ENCODE assay signal across 9 cellular contexts in genomic region chr15:40472171-40472727, GRCh38. TPM values are rescaled to one million over a fixed set of nuclear protein-coding genes. Genes with fewer than 3 reads are reported as not detected.
DNase-seq lines count a peak whose midpoint lies in the region; ATAC-seq, FAIRE-seq and TF ChIP-seq lines count a peak whose summit lies in the region.
"Had no signal": no experiment of that assay in that cellular context is flagged by ENCODE, and none has a peak within 500 bp of the region (broad histone marks: within the 10 kb centered on the region; RNA-seq: fewer than 3 reads in every experiment).

No MANE protein-coding gene starts in this region.

- no peak for DNase-seq in activated naive CD4-positive, alpha-beta T cell treated with anti-CD3 and anti-CD28 coated beads, Interleukin-2, amount 10 ng/mL, durations not matched to agents 7 days and 5 days
- no peak for DNase-seq in activated naive CD4-positive, alpha-beta T cell treated with Interleukin-2 at 50 U/mL for 16 hours
- DNase-seq in activated naive CD8-positive, alpha-beta T cell treated with anti-CD3 and anti-CD28 coated beads for 36 hours, result no peak
- DNase-seq in kidney epithelial cell (ENCODE audit: low read depth) (no peak), tibial nerve (ENCODE audit: low spot score in 2 of 2) (no peak), pancreas (no peak), uterus (no peak)
- DNase-seq: NCI-H2029 had no signal

- peaks cover 5% of the 10 kb centered on the region for H3K36me3 Mint-ChIP-seq in activated naive CD4-positive, alpha-beta T cell treated with anti-CD3 and anti-CD28 coated beads, Interleukin-2, amount 10 ng/mL, durations not matched to agents 7 days and 5 days
- peaks cover 3% of the 10 kb centered on the region for H3K36me3 Mint-ChIP-seq in activated naive CD8-positive, alpha-beta T cell treated with anti-CD3 and anti-CD28 coated beads for 36 hours

- H3K27me3 ChIP-seq in kidney epithelial cell (ENCODE audit: control insufficient read depth, insufficient read depth, low read length), result no peaks in the 10 kb centered on the region
- no peaks in the 10 kb centered on the region for H3K27me3 ChIP-seq in tibial nerve
- H3K27me3 ChIP-seq in pancreas, result no peaks in the 10 kb centered on the region
- H3K27me3 ChIP-seq in uterus, result no peaks in the 10 kb centered on the region

- no peaks in the 10 kb centered on the region for H3K9me3 Mint-ChIP-seq in activated naive CD4-positive, alpha-beta T cell treated with anti-CD3 and anti-CD28 coated beads, Interleukin-2, amount 10 ng/mL, durations not matched to agents 7 days and 5 days
- H3K9me3 Mint-ChIP-seq in activated naive CD8-positive, alpha-beta T cell treated with anti-CD3 and anti-CD28 coated beads for 36 hours, result no peaks in the 10 kb centered on the region

- H3K4me3 Mint-ChIP-seq in activated naive CD4-positive, alpha-beta T cell treated with anti-CD3 and anti-CD28 coated beads, Interleukin-2, amount 10 ng/mL, durations not matched to agents 7 days and 5 days, result peak overlapping the region; percentile 88
- peak overlapping the region; percentile 85 for H3K4me3 Mint-ChIP-seq in activated naive CD8-positive, alpha-beta T cell treated with anti-CD3 and anti-CD28 coated beads for 36 hours

- ATAC-seq in HG02973 (IDR thresholded peaks at IDR 0.05; ENCODE audit: unreplicated experiment) (no peak), pancreas (no peak)

- no peak for TF ChIP-seq EP300 in tibial nerve (IDR thresholded peaks at IDR 0.05)

- no peaks in the 10 kb centered on the region for H3K9me3 ChIP-seq in tibial nerve
- H3K9me3 ChIP-seq in pancreas, result no peaks in the 10 kb centered on the region
- H3K9me3 ChIP-seq in uterus, result no peaks in the 10 kb centered on the region

- 70 to 72% methylated on average over 5 to 7 of the region's 9 CpGs for WGBS in tibial nerve, 2 donors
- 69 to 81% methylated on average over 9 of the region's 9 CpGs for WGBS in pancreas, 2 donors

- no peak for TF ChIP-seq CTCF in kidney epithelial cell (IDR thresholded peaks at IDR 0.05; ENCODE audit: insufficient read depth, low read length, poor library complexity, severe bottlenecking)
- no peak for TF ChIP-seq CTCF in tibial nerve (IDR thresholded peaks at IDR 0.05)
- no peak for TF ChIP-seq CTCF in pancreas (IDR thresholded peaks at IDR 0.05)
- no peak for TF ChIP-seq CTCF in uterus (IDR thresholded peaks at IDR 0.05)

- peak overlapping the region; percentile 88 for H3K27ac Mint-ChIP-seq in activated naive CD4-positive, alpha-beta T cell treated with anti-CD3 and anti-CD28 coated beads, Interleukin-2, amount 10 ng/mL, durations not matched to agents 7 days and 5 days
- H3K27ac Mint-ChIP-seq in activated naive CD8-positive, alpha-beta T cell treated with anti-CD3 and anti-CD28 coated beads for 36 hours, result no peak overlapping the region

- H3K4me1 ChIP-seq in tibial nerve (peaks cover 0 to 23% (median 11%) of the 10 kb centered on the region in 4 donors), pancreas (peaks cover 0 to 7% (median 0%) of the 10 kb centered on the region in 3 donors), uterus (no peaks in the 10 kb centered on the region)

- H3K4me3 ChIP-seq in kidney epithelial cell (ENCODE audit: low read depth, low read length) (peak overlapping the region; percentile 74), tibial nerve (peak overlapping the region in 3 of 4 donors; percentile 56 to 92 (median 75)), pancreas (peak overlapping the region in 2 of 4 donors; percentile 82 to 84), uterus (peak overlapping the region in 1 of 2 donors; percentile 75)

- FAIRE-seq in pancreas (lab: Jason Lieb, UNC), result no peak

- H3K27me3 Mint-ChIP-seq in activated naive CD4-positive, alpha-beta T cell treated with anti-CD3 and anti-CD28 coated beads, Interleukin-2, amount 10 ng/mL, durations not matched to agents 7 days and 5 days, result peaks cover 27% of the 10 kb centered on the region
- no peaks in the 10 kb centered on the region for H3K27me3 Mint-ChIP-seq in activated naive CD8-positive, alpha-beta T cell treated with anti-CD3 and anti-CD28 coated beads for 36 hours

- H3K27ac ChIP-seq in tibial nerve (peak overlapping the region in 1 of 4 donors; percentile 96), pancreas (peak overlapping the region in 1 of 4 donors; percentile 62), uterus (no peak overlapping the region)

- intact Hi-C loops in pancreas (cut with DNase I) (no loop called here), uterus (cut with DNase I; ENCODE audit: low total_unique reads) (no loop called here)

- CTCF ChIA-PET in activated naive CD4-positive, alpha-beta T cell treated with anti-CD3 and anti-CD28 coated beads, Interleukin-2, amount 10 ng/mL, durations not matched to agents 7 days and 5 days (lab: Charles Lee), result no interaction called here

- H3K36me3 ChIP-seq in kidney epithelial cell (ENCODE audit: control insufficient read depth, insufficient read depth, low read length), result no peaks in the 10 kb centered on the region
- peaks cover 0 to 13% (median 0%) of the 10 kb centered on the region in 3 donors for H3K36me3 ChIP-seq in tibial nerve
- H3K36me3 ChIP-seq in pancreas, result no peaks in the 10 kb centered on the region
- no peaks in the 10 kb centered on the region for H3K36me3 ChIP-seq in uterus

- peaks cover 25% of the 10 kb centered on the region for H3K4me1 Mint-ChIP-seq in activated naive CD4-positive, alpha-beta T cell treated with anti-CD3 and anti-CD28 coated beads, Interleukin-2, amount 10 ng/mL, durations not matched to agents 7 days and 5 days
- peaks cover 24% of the 10 kb centered on the region for H3K4me1 Mint-ChIP-seq in activated naive CD8-positive, alpha-beta T cell treated with anti-CD3 and anti-CD28 coated beads for 36 hours

- TF ChIP-seq POLR2A in tibial nerve (IDR thresholded peaks at IDR 0.05) (no peak), uterus (IDR thresholded peaks at IDR 0.05) (no peak)

RNA-seq across cellular contexts. Expression of gene CHST14, which starts 1.5 kb away (rescaled TPM):
- 1 to 10 TPM; 5.7 to 7.1 TPM for total RNA-seq in activated naive CD8-positive, alpha-beta T cell treated with anti-CD3 and anti-CD28 coated beads for 36 hours
- total RNA-seq in kidney epithelial cell, result 24.2 and 25.8 TPM in 2 replicates
- 10 to 100 TPM in 3 of 4 donors, 1 to 10 TPM in 1; 5.7 to 27.8 (median 15.4) TPM for total RNA-seq in tibial nerve
- 1 to 10 TPM; 3.1 to 8.9 (median 4.1) TPM for total RNA-seq in pancreas
- 1 to 10 TPM; 4.0 to 6.1 TPM for polyA plus RNA-seq in pancreas
- 10 to 100 TPM in 3 of 4 donors, 1 to 10 TPM in 1; 6.8 to 26.1 (median 17.9) TPM for total RNA-seq in uterus

RNA-seq across cellular contexts. Expression of gene BAHD1, which starts 31.5 kb away (rescaled TPM):
- total RNA-seq in activated naive CD8-positive, alpha-beta T cell treated with anti-CD3 and anti-CD28 coated beads for 36 hours, result 10 to 100 TPM; 18.0 to 18.7 TPM
- total RNA-seq in kidney epithelial cell (15.2 and 15.7 TPM in 2 replicates), tibial nerve (10 to 100 TPM; 12.3 to 25.5 (median 16.2) TPM), pancreas (10 to 100 TPM in 4 of 6 donors, 1 to 10 TPM in 2; 8.0 to 16.3 (median 10.7) TPM), uterus (10 to 100 TPM in 2 of 4 donors, 1 to 10 TPM in 2; 5.0 to 35.5 (median 10.5) TPM)
- 10 to 100 TPM in 1 of 2 donors, 1 to 10 TPM in 1; 9.7 to 13.1 TPM for polyA plus RNA-seq in pancreas
